Comparison of ENCODE assay signal across 1 cellular context in the genomic region with DNA sequence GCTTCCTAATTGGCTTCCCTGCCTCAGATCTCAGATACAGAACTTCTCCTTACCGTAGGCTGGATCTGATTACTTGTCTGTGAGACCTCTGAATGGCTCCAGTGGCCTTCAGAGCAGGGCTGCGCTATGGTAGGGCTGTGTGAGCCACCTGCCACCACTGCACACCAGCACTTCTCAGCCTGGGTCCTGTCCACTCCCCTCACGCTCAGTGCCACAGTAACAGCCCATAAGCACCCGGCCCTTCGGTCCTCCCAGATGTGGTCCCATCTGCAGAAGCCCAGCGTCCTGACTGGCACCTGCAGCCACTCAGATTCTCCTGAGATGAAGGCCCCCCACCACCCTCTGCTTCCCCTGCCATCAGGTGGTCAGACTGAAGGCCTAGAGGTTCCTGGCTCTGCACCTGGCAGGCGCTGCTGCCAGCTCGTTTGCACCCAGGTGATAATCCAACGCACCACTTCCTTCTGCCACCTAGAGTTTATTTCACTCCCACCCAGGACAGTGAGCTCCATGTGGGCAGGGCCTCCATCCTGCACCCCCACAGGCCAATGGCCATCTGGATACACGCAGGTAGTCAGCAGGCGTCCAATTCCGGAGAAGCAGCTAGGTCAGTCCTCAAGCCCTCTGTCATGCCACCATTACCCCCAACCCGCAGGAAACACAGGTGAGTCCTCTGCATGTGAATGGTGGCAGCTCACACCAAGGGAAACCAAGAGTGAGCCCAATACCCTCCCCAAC.
TF ChIP-seq lines count a peak whose summit lies in the region.

No MANE protein-coding gene starts in this region.

TF ChIP-seq in HepG2, 621 proteins besides CTCF, POLR2A, EP300 and RAD21:
- TF ChIP-seq, protein P1, sequence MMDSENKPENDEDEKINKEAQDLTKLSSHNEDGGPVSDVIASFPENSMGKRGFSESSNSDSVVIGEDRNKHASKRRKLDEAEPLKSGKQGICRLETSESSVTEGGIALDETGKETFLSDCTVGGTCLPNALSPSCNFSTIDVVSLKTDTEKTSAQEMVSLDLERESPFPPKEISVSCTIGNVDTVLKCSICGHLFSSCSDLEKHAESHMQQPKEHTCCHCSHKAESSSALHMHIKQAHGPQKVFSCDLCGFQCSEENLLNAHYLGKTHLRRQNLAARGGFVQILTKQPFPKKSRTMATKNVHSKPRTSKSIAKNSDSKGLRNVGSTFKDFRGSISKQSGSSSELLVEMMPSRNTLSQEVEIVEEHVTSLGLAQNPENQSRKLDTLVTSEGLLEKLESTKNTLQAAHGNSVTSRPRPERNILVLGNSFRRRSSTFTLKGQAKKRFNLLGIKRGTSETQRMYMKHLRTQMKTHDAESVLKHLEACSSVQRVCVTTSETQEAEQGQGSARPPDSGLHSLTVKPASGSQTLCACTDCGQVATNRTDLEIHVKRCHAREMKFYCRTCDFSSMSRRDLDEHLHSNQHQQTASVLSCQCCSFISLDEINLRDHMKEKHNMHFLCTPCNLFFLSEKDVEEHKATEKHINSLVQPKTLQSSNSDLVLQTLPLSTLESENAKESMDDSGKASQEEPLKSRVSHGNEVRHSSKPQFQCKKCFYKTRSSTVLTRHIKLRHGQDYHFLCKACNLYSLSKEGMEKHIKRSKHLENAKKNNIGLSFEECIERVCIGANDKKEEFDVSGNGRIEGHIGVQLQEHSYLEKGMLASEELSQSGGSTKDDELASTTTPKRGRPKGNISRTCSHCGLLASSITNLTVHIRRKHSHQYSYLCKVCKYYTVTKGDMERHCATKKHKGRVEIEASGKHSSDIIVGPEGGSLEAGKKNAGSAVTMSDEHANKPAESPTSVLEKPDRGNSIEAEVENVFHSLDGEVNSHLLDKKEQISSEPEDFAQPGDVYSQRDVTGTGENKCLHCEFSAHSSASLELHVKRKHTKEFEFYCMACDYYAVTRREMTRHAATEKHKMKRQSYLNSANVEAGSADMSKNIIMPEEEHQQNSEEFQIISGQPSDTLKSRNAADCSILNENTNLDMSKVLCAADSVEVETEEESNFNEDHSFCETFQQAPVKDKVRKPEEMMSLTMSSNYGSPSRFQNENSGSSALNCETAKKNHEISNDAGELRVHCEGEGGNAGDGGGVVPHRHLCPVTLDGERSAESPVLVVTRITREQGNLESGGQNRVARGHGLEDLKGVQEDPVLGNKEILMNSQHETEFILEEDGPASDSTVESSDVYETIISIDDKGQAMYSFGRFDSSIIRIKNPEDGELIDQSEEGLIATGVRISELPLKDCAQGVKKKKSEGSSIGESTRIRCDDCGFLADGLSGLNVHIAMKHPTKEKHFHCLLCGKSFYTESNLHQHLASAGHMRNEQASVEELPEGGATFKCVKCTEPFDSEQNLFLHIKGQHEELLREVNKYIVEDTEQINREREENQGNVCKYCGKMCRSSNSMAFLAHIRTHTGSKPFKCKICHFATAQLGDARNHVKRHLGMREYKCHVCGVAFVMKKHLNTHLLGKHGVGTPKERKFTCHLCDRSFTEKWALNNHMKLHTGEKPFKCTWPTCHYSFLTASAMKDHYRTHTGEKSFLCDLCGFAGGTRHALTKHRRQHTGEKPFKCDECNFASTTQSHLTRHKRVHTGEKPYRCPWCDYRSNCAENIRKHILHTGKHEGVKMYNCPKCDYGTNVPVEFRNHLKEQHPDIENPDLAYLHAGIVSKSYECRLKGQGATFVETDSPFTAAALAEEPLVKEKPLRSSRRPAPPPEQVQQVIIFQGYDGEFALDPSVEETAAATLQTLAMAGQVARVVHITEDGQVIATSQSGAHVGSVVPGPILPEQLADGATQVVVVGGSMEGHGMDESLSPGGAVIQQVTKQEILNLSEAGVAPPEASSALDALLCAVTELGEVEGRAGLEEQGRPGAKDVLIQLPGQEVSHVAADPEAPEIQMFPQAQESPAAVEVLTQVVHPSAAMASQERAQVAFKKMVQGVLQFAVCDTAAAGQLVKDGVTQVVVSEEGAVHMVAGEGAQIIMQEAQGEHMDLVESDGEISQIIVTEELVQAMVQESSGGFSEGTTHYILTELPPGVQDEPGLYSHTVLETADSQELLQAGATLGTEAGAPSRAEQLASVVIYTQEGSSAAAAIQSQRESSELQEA (CRISPR knock-in tag; IDR thresholded peaks at IDR 0.05; ENCODE audit: not compliant biosample characterization) = no peak
- peak; percentile 30; the same call in 1 of the 2 replicates for TF ChIP-seq RBFOX2 (IDR thresholded peaks at IDR 0.05; ENCODE audit: low read depth, low read length)
- TF ChIP-seq, protein P2, sequence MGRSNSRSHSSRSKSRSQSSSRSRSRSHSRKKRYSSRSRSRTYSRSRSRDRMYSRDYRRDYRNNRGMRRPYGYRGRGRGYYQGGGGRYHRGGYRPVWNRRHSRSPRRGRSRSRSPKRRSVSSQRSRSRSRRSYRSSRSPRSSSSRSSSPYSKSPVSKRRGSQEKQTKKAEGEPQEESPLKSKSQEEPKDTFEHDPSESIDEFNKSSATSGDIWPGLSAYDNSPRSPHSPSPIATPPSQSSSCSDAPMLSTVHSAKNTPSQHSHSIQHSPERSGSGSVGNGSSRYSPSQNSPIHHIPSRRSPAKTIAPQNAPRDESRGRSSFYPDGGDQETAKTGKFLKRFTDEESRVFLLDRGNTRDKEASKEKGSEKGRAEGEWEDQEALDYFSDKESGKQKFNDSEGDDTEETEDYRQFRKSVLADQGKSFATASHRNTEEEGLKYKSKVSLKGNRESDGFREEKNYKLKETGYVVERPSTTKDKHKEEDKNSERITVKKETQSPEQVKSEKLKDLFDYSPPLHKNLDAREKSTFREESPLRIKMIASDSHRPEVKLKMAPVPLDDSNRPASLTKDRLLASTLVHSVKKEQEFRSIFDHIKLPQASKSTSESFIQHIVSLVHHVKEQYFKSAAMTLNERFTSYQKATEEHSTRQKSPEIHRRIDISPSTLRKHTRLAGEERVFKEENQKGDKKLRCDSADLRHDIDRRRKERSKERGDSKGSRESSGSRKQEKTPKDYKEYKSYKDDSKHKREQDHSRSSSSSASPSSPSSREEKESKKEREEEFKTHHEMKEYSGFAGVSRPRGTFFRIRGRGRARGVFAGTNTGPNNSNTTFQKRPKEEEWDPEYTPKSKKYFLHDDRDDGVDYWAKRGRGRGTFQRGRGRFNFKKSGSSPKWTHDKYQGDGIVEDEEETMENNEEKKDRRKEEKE (IDR thresholded peaks at IDR 0.05) = no peak
- peak; percentile 54 for TF ChIP-seq AGO2 (optimal IDR thresholded peaks at IDR 0.05; ENCODE audit: low read depth, low read length)
